9 cellular contexts compared by ENCODE assay signal in the genomic region with DNA sequence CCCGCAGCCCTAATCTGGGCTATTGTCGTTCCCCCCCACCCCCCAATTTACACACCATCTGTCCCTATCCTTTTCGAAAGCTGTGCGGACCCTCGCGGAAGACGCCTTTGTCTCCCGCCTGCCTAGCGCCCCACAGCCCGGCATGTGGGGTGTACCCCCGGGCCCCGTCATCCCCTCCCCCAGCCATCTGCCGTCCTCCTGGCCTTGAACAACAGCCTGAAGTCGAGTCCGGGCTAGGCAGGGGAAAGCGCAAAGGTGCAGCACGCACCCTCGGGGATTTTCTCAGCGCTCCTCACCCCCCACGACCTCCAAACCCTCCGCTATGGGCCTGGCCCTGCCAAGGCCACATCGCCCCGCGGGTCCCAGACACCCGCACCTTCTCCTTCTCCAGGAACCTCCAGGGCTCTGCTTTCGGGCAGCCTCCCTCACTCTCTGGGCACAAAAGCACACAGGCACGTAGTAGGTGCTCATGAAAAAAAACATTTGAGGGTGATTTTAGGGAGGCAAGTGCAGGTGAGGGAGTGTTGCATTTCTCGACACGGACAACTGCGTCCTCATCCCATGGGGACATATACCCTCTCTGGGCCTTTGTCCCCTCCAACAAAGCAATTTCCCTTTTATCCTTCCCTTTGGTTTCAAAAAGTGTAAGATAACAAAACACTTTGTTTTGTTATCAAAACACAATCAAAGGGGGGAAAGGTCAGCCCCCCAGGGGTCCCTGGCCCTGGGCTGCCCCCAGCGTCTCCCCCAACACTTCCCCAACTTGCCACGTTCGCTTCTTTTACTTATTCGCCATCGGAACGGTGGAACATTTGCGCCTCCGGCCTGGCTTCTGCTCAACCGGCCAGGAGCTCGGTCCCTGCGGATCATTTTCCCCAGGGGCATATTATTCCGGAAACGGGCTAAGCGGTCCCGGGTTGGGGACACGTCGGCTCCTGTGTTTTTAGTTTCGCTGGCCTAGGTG. TPM values are rescaled to one million over a fixed set of nuclear protein-coding genes. Genes with fewer than 3 reads are reported as not detected.
DNase-seq lines count a peak whose midpoint lies in the region; ATAC-seq, FAIRE-seq and TF ChIP-seq lines count a peak whose summit lies in the region.
"Had no signal": no experiment of that assay in that cellular context is flagged by ENCODE, and none has a peak within 500 bp of the region (broad histone marks: within the 10 kb centered on the region; RNA-seq: fewer than 3 reads in every experiment).

No MANE protein-coding gene starts in this region.

- no peak for DNase-seq in HepG2 (ENCODE audit: low spot score)
- no peak for DNase-seq in right lobe of liver
- no peak for DNase-seq in hepatocyte (ENCODE audit: low spot score)
- DNase-seq in dermis blood vessel endothelial cell, result no peak
- DNase-seq: stimulated activated CD4-positive, alpha-beta T cell treated with anti-CD3 and anti-CD28 coated beads, Interleukin-2, amount 100 ng/mL, for 24 hours had no signal

- peaks cover 61% of the 10 kb centered on the region for H3K4me1 ChIP-seq in HepG2 (ENCODE audit: insufficient read depth, low read length)
- peaks cover 0 to 5% (median 0%) of the 10 kb centered on the region in 4 donors for H3K4me1 ChIP-seq in right lobe of liver
- H3K4me1 ChIP-seq in hepatocyte (ENCODE audit: insufficient read depth), result peaks cover 36% of the 10 kb centered on the region
- peaks cover 16% of the 10 kb centered on the region for H3K4me1 ChIP-seq in thymus (ENCODE audit: control insufficient read depth, insufficient read depth, low read length)

- TF ChIP-seq EP300 in HepG2 (IDR thresholded peaks at IDR 0.05; ENCODE audit: low read depth in 2 of 2, low read length in 2 of 2) (no peak), HepG2 (CRISPR knock-in tag; IDR thresholded peaks at IDR 0.05; ENCODE audit: borderline replicate concordance) (no peak)

- no peak overlapping the region for H3K27ac ChIP-seq in HepG2 (ENCODE audit: extremely low read length, insufficient read depth, low read length)
- H3K27ac ChIP-seq in right lobe of liver, result no peak overlapping the region
- H3K27ac ChIP-seq in SU-DHL-6 (ENCODE audit: low read depth, low read length), result no peak overlapping the region
- H3K27ac ChIP-seq in hepatocyte, result peak overlapping the region; percentile 55
- H3K27ac ChIP-seq in thymus (ENCODE audit: low read depth), result no peak overlapping the region

- WGBS in HepG2 (ENCODE audit: low lambda C conversion rate), result 24% methylated on average over 32 of the region's 48 CpGs
- WGBS in right lobe of liver (ENCODE audit: insufficient coverage, low coverage, low lambda C conversion rate, missing lambda C conversion rate), result 8% methylated on average over 36 of the region's 48 CpGs
- 19% methylated on average over 48 of the region's 48 CpGs for WGBS in hepatocyte (ENCODE audit: low lambda C conversion rate, missing lambda C conversion rate)
- 12% methylated on average over 48 of the region's 48 CpGs for WGBS in thymus

- in situ Hi-C loops in HepG2 (cut with HindIII; ENCODE audit: extremely low pct_ligation_motif_present, low pct_unique_long_range_greater_than_20kb), result loop anchor here (25.0 kb wide), 1 partner anchor 113 kb away; no protein-coding TSS in a partner anchor

- intact Hi-C loops in HepG2 (cut with micrococcal nuclease; ENCODE audit: unreplicated experiment), result no loop called here
- intact Hi-C loops in right lobe of liver (cut with DNase I), result loop anchor here in 1 of 2 donors (10.0 kb wide), 1 partner anchor 116 kb away; no protein-coding TSS in a partner anchor

- H3K27me3 ChIP-seq in HepG2 (ENCODE audit: control insufficient read depth in 1 of 2, insufficient read depth in 2 of 2, low read length in 2 of 2), result peaks cover 27 to 57% of the 10 kb centered on the region in 2 experiments
- peaks cover 8 to 18% of the 10 kb centered on the region in 2 donors for H3K27me3 ChIP-seq in right lobe of liver
- H3K27me3 ChIP-seq in SU-DHL-6 (ENCODE audit: low read length), result no peaks in the 10 kb centered on the region
- peaks cover 50% of the 10 kb centered on the region for H3K27me3 ChIP-seq in hepatocyte
- peaks cover 50% of the 10 kb centered on the region for H3K27me3 ChIP-seq in thymus (ENCODE audit: control insufficient read depth, insufficient read depth)

- H3K4me3 ChIP-seq in HepG2 (replicated peaks in 1 of 3; ENCODE audit: insufficient read depth in 1 of 3, low read depth in 2 of 3, low read length in 3 of 3), result peak overlapping the region in 1 of 3 experiments; percentile 52; a peak in 1 of 6 replicates
- H3K4me3 ChIP-seq in right lobe of liver, result no peak overlapping the region
- H3K4me3 ChIP-seq in SU-DHL-6 (ENCODE audit: insufficient read depth, low read length, poor library complexity, severe bottlenecking), result peak overlapping the region; percentile 57
- H3K4me3 ChIP-seq in hepatocyte, result no peak overlapping the region
- peak overlapping the region; percentile 68 for H3K4me3 ChIP-seq in thymus (ENCODE audit: low read length)

- CTCF ChIA-PET in HepG2 (lab: Yijun Ruan, JAX; ENCODE audit: low intra/inter-chr PET ratio, low total read pairs), result no interaction called here

- H3K9ac ChIP-seq in HepG2 (ENCODE audit: insufficient read depth, low read depth, low read length) (no peak overlapping the region), SU-DHL-6 (ENCODE audit: low read length) (peak overlapping the region; percentile 52; the same call in 1 of the 2 replicates)

- FAIRE-seq in HepG2 (lab: Jason Lieb, UNC), result no peak

- TF ChIP-seq POLR2A in HepG2 (IDR thresholded peaks at IDR 0.05; ENCODE audit: insufficient read depth in 1 of 2, low read depth in 2 of 2, low read length in 2 of 2) (no peak), right lobe of liver (IDR thresholded peaks at IDR 0.05) (no peak)

- H3K79me2 ChIP-seq in HepG2 (ENCODE audit: insufficient read depth, low read length) (no peaks in the 10 kb centered on the region), SU-DHL-6 (ENCODE audit: insufficient read depth, low read length) (no peaks in the 10 kb centered on the region), hepatocyte (no peaks in the 10 kb centered on the region)

- no peak for TF ChIP-seq RAD21 in HepG2 (CRISPR knock-in tag; IDR thresholded peaks at IDR 0.05)

- H2AFZ ChIP-seq in HepG2 (ENCODE audit: low read length) (no peak overlapping the region), SU-DHL-6 (ENCODE audit: low read depth, low read length, severe bottlenecking) (peak overlapping the region; percentile 39), hepatocyte (no peak overlapping the region)

- ATAC-seq in HepG2 (no peak), right lobe of liver (no peak), HG02588 (IDR thresholded peaks at IDR 0.05; ENCODE audit: unreplicated experiment) (no peak), HG03159 (IDR thresholded peaks at IDR 0.05; ENCODE audit: unreplicated experiment) (no peak)

- H3K36me3 ChIP-seq in HepG2 (replicated peaks in 1 of 2; ENCODE audit: control insufficient read depth in 1 of 2, insufficient read depth in 2 of 2, low read length in 2 of 2) (no peaks in the 10 kb centered on the region), right lobe of liver (no peaks in the 10 kb centered on the region), SU-DHL-6 (ENCODE audit: low read length) (no peaks in the 10 kb centered on the region), hepatocyte (replicated peaks; ENCODE audit: insufficient read depth, low read depth) (no peaks in the 10 kb centered on the region), thymus (ENCODE audit: control insufficient read depth, insufficient read depth) (peaks cover under 1% of the 10 kb centered on the region)

- POLR2A ChIA-PET in HepG2 (lab: Yijun Ruan, JAX), result interaction anchor here (0.9 kb wide), 1 partner anchor 17 kb away, joined by 3 read pairs; a partner anchor contains a TSS

- H3F3A ChIP-seq in SU-DHL-6 (ENCODE audit: insufficient read depth), result peaks cover 18% of the 10 kb centered on the region

- H3K9me2 ChIP-seq in SU-DHL-6 (replicated peaks; ENCODE audit: insufficient read depth, low read length), result no peaks in the 10 kb centered on the region
- H3K9me2 ChIP-seq in hepatocyte (replicated peaks; ENCODE audit: insufficient read depth), result no peaks in the 10 kb centered on the region

- H3K9me3 ChIP-seq in HepG2 (ENCODE audit: low read length) (no peaks in the 10 kb centered on the region), right lobe of liver (no peaks in the 10 kb centered on the region), SU-DHL-6 (ENCODE audit: insufficient read depth, low read length) (no peaks in the 10 kb centered on the region), hepatocyte (ENCODE audit: low read depth) (no peaks in the 10 kb centered on the region), thymus (ENCODE audit: control insufficient read depth) (no peaks in the 10 kb centered on the region)

- H3K4me2 ChIP-seq in HepG2 (ENCODE audit: low read depth, low read length) (peak overlapping the region; percentile 55), SU-DHL-6 (ENCODE audit: low read depth, low read length, poor library complexity, severe bottlenecking) (peak overlapping the region; percentile 74), hepatocyte (peak overlapping the region; percentile 86)

- no peak for TF ChIP-seq CTCF in HepG2 (CRISPR knock-in tag; IDR thresholded peaks at IDR 0.05)
- TF ChIP-seq CTCF in right lobe of liver (IDR thresholded peaks at IDR 0.05), result no peak
- no peak for TF ChIP-seq CTCF in SU-DHL-6 (IDR thresholded peaks at IDR 0.05; ENCODE audit: insufficient read depth, low read length, poor library complexity, severe bottlenecking)
- no peak for TF ChIP-seq CTCF in hepatocyte (IDR thresholded peaks at IDR 0.05; ENCODE audit: poor library complexity)

- BruUV-seq in HepG2 (replicated peaks; lab: Mats Ljungman, UMichigan), result no TSS peak

- H4K20me1 ChIP-seq in HepG2 (ENCODE audit: insufficient read depth, low read length) (no peaks in the 10 kb centered on the region), SU-DHL-6 (ENCODE audit: low read depth, low read length) (no peaks in the 10 kb centered on the region), hepatocyte (ENCODE audit: insufficient read depth, poor library complexity, severe bottlenecking) (no peaks in the 10 kb centered on the region)

RNA-seq across cellular contexts. Expression of a gene that starts 16.4 kb away (rescaled TPM):
- 14.9 and 16.3 TPM in 2 replicates for total RNA-seq in HepG2 (2016; rRNA removed; fragmentation: Illumina TruSeq; extraction: Trizol)
- 6.7 and 9.1 TPM in 2 replicates for total RNA-seq in HepG2 (2016; cell fraction: cytosol; rRNA removed; fragmentation: Illumina TruSeq; extraction: Trizol; ENCODE audit: low read depth)
- total RNA-seq in HepG2 (2016; cell fraction: insoluble cytoplasmic fraction; rRNA removed; fragmentation: Illumina TruSeq; extraction: Trizol), result 14.7 and 17.6 TPM in 2 replicates
- total RNA-seq in HepG2 (2016; cell fraction: membrane; rRNA removed; fragmentation: Illumina TruSeq; extraction: Trizol), result 9.9 and 10.4 TPM in 2 replicates
- 6.7 and 7.8 TPM in 2 replicates for total RNA-seq in HepG2 (2016; cell fraction: nucleus; rRNA removed; fragmentation: Illumina TruSeq; extraction: Trizol)
- 20.3 and 24.8 TPM in 2 replicates for polyA plus RNA-seq in HepG2 (2011; rRNA removed)
- 24.8 and 40.2 TPM in 2 replicates for polyA plus RNA-seq in HepG2 (2011; cell fraction: cytosol; rRNA removed)
- polyA plus RNA-seq in HepG2 (2011; cell fraction: nucleus; rRNA removed), result 31.4 and 34.6 TPM in 2 replicates
- polyA plus RNA-seq in HepG2 (2012), result 21.1 and 25.1 TPM in 2 replicates
- polyA plus RNA-seq in HepG2 (2016; cell fraction: cytosol; fragmentation: Illumina TruSeq; extraction: Trizol; ENCODE audit: low read depth), result 36.5 and 41.3 TPM in 2 replicates
- polyA plus RNA-seq in HepG2 (2016; cell fraction: insoluble cytoplasmic fraction; fragmentation: Illumina TruSeq; extraction: Trizol; ENCODE audit: low read depth), result 54.0 and 60.8 TPM in 2 replicates
- 31.7 and 32.3 TPM in 2 replicates for polyA plus RNA-seq in HepG2 (2016; cell fraction: membrane; fragmentation: Illumina TruSeq; extraction: Trizol; ENCODE audit: low read depth)
- polyA plus RNA-seq in HepG2 (2016; cell fraction: nucleus; fragmentation: Illumina TruSeq; extraction: Trizol; ENCODE audit: insufficient read depth, low read depth), result 52.6 and 53.1 TPM in 2 replicates
- polyA minus RNA-seq in HepG2 (2011; rRNA and poly(A)+ RNA removed; ENCODE audit: low replicate concordance), result 6.4 and 9.9 TPM in 2 replicates
- 5.2 and 6.7 TPM in 2 replicates for polyA minus RNA-seq in HepG2 (2011; cell fraction: cytosol; rRNA and poly(A)+ RNA removed)
- 3.7 and 8.7 TPM in 2 replicates for polyA minus RNA-seq in HepG2 (2011; cell fraction: nucleus; rRNA and poly(A)+ RNA removed)
- 10 to 100 TPM; 20.6 to 45.3 (median 30.7) TPM for total RNA-seq in right lobe of liver
- total RNA-seq in hepatocyte, result 19.4 and 25.4 TPM in 2 replicates
- 97.7 and 105 TPM in 2 replicates for polyA plus RNA-seq in hepatocyte
- 78.8 TPM for polyA plus RNA-seq in thymus
- 24.8 and 58.4 TPM in 2 replicates for total RNA-seq in dermis blood vessel endothelial cell

RNA-seq across cellular contexts. Expression of a gene that starts 17.7 kb away (rescaled TPM):
- total RNA-seq in HepG2 (2016; rRNA removed; fragmentation: Illumina TruSeq; extraction: Trizol) (0.04 TPM in 1 of 2 replicates, not detected in the other), right lobe of liver (not detected), hepatocyte (2.4 and 3.3 TPM in 2 replicates), dermis blood vessel endothelial cell (under 0.01 and 0.42 TPM in 2 replicates)
- total RNA-seq in HepG2 (2016; cell fraction: cytosol; rRNA removed; fragmentation: Illumina TruSeq; extraction: Trizol; ENCODE audit: low read depth), result not detected in 2 replicates
- 0.09 TPM in 1 of 2 replicates, not detected in the other for total RNA-seq in HepG2 (2016; cell fraction: insoluble cytoplasmic fraction; rRNA removed; fragmentation: Illumina TruSeq; extraction: Trizol)
- not detected in 2 replicates for total RNA-seq in HepG2 (2016; cell fraction: membrane; rRNA removed; fragmentation: Illumina TruSeq; extraction: Trizol)
- not detected in 2 replicates for total RNA-seq in HepG2 (2016; cell fraction: nucleus; rRNA removed; fragmentation: Illumina TruSeq; extraction: Trizol)
- polyA plus RNA-seq in HepG2 (2011; rRNA removed) (not detected in 2 replicates), hepatocyte (3.2 and 3.3 TPM in 2 replicates), thymus (0.27 TPM)
- 0.05 TPM in 1 of 2 replicates, not detected in the other for polyA plus RNA-seq in HepG2 (2011; cell fraction: cytosol; rRNA removed)
- 0.14 TPM in 1 of 2 replicates, not detected in the other for polyA plus RNA-seq in HepG2 (2011; cell fraction: nucleus; rRNA removed)
- polyA plus RNA-seq in HepG2 (2012), result not detected in 2 replicates
- polyA plus RNA-seq in HepG2 (2016; cell fraction: cytosol; fragmentation: Illumina TruSeq; extraction: Trizol; ENCODE audit: low read depth), result not detected in 2 replicates
- not detected in 2 replicates for polyA plus RNA-seq in HepG2 (2016; cell fraction: insoluble cytoplasmic fraction; fragmentation: Illumina TruSeq; extraction: Trizol; ENCODE audit: low read depth)
- not detected in 2 replicates for polyA plus RNA-seq in HepG2 (2016; cell fraction: membrane; fragmentation: Illumina TruSeq; extraction: Trizol; ENCODE audit: low read depth)
- not detected in 2 replicates for polyA plus RNA-seq in HepG2 (2016; cell fraction: nucleus; fragmentation: Illumina TruSeq; extraction: Trizol; ENCODE audit: insufficient read depth, low read depth)
- 0.30 TPM in 1 of 2 replicates, not detected in the other for polyA minus RNA-seq in HepG2 (2011; rRNA and poly(A)+ RNA removed; ENCODE audit: low replicate concordance)
- not detected in 2 replicates for polyA minus RNA-seq in HepG2 (2011; cell fraction: cytosol; rRNA and poly(A)+ RNA removed)
- not detected in 2 replicates for polyA minus RNA-seq in HepG2 (2011; cell fraction: nucleus; rRNA and poly(A)+ RNA removed)

RNA-seq across cellular contexts. Expression of a gene that starts 58.7 kb away (rescaled TPM):
- 1.7 and 2.1 TPM in 2 replicates for total RNA-seq in HepG2 (2016; rRNA removed; fragmentation: Illumina TruSeq; extraction: Trizol)
- total RNA-seq in HepG2 (2016; cell fraction: cytosol; rRNA removed; fragmentation: Illumina TruSeq; extraction: Trizol; ENCODE audit: low read depth), result 0.51 and 0.71 TPM in 2 replicates
- 1.5 and 2.6 TPM in 2 replicates for total RNA-seq in HepG2 (2016; cell fraction: insoluble cytoplasmic fraction; rRNA removed; fragmentation: Illumina TruSeq; extraction: Trizol)
- total RNA-seq in HepG2 (2016; cell fraction: membrane; rRNA removed; fragmentation: Illumina TruSeq; extraction: Trizol), result 1.7 TPM in 2 replicates
- total RNA-seq in HepG2 (2016; cell fraction: nucleus; rRNA removed; fragmentation: Illumina TruSeq; extraction: Trizol), result 1.2 and 1.4 TPM in 2 replicates
- 3.4 and 4.3 TPM in 2 replicates for polyA plus RNA-seq in HepG2 (2011; rRNA removed)
- polyA plus RNA-seq in HepG2 (2011; cell fraction: cytosol; rRNA removed), result 3.1 and 3.7 TPM in 2 replicates
- polyA plus RNA-seq in HepG2 (2011; cell fraction: nucleus; rRNA removed), result 10.9 and 11.3 TPM in 2 replicates
- polyA plus RNA-seq in HepG2 (2012), result 2.3 and 4.0 TPM in 2 replicates
- polyA plus RNA-seq in HepG2 (2016; cell fraction: cytosol; fragmentation: Illumina TruSeq; extraction: Trizol; ENCODE audit: low read depth), result 0.66 and 0.83 TPM in 2 replicates
- polyA plus RNA-seq in HepG2 (2016; cell fraction: insoluble cytoplasmic fraction; fragmentation: Illumina TruSeq; extraction: Trizol; ENCODE audit: low read depth), result 2.1 and 2.3 TPM in 2 replicates
- 1.2 and 1.6 TPM in 2 replicates for polyA plus RNA-seq in HepG2 (2016; cell fraction: membrane; fragmentation: Illumina TruSeq; extraction: Trizol; ENCODE audit: low read depth)
- 3.6 and 6.3 TPM in 2 replicates for polyA plus RNA-seq in HepG2 (2016; cell fraction: nucleus; fragmentation: Illumina TruSeq; extraction: Trizol; ENCODE audit: insufficient read depth, low read depth)
- polyA minus RNA-seq in HepG2 (2011; rRNA and poly(A)+ RNA removed; ENCODE audit: low replicate concordance), result 4.7 and 13.8 TPM in 2 replicates
- 1.2 and 2.5 TPM in 2 replicates for polyA minus RNA-seq in HepG2 (2011; cell fraction: cytosol; rRNA and poly(A)+ RNA removed)
- polyA minus RNA-seq in HepG2 (2011; cell fraction: nucleus; rRNA and poly(A)+ RNA removed), result 1.4 and 2.7 TPM in 2 replicates
- 10 to 100 TPM in 4 of 6 experiments, 1 to 10 TPM in 2; 3.6 to 28.5 (median 10.8) TPM for total RNA-seq in right lobe of liver
- total RNA-seq in hepatocyte, result 4.5 and 5.5 TPM in 2 replicates
- 3.9 and 7.4 TPM in 2 replicates for polyA plus RNA-seq in hepatocyte
- polyA plus RNA-seq in thymus, result 172 TPM
- total RNA-seq in dermis blood vessel endothelial cell, result 68.7 and 107 TPM in 2 replicates

Comparison
In these comparisons a context has a peak if more than half of its experiments do, and no peak if none do; other contexts are left out.
1. H3K4me3 ChIP-seq: peak in SU-DHL-6 (single experiment) and thymus (single experiment); none in right lobe of liver (0 of 3) and hepatocyte (single experiment).
2. Peak in every context shown above with its lines, with median percentiles within 50 percentile points of each other: H3K4me2 ChIP-seq.